17 cellular contexts compared by ENCODE assay signal in genomic region chr9:135344523-135344901, GRCh38.
DNase-seq lines count a peak whose midpoint lies in the region; ATAC-seq, FAIRE-seq and TF ChIP-seq lines count a peak whose summit lies in the region.
"Had no signal": no experiment of that assay in that cellular context is flagged by ENCODE, and none has a peak within 500 bp of the region (broad histone marks: within the 10 kb centered on the region; RNA-seq: fewer than 3 reads in every experiment).

No MANE protein-coding gene starts in this region.

- intact Hi-C loops in spleen (cut with DNase I; ENCODE audit: low total_unique reads), result loop anchor here (5.0 kb wide), 1 partner anchor 257 kb away; the partner anchor contains the start of gene OLFM1

- TF ChIP-seq POLR2A in spleen (IDR thresholded peaks at IDR 0.05), result no peak

- 73 to 88% (median 84%) methylated on average over 7 of the region's 7 CpGs for WGBS in spleen, 5 donors

- no peaks in the 10 kb centered on the region for H3K36me3 Mint-ChIP-seq in glutamatergic neuron (ENCODE audit: unreplicated experiment)
- no peaks in the 10 kb centered on the region for H3K36me3 Mint-ChIP-seq in type B pancreatic cell
- H3K36me3 Mint-ChIP-seq: CD8-positive, alpha-beta memory T cell had no signal

- TF ChIP-seq CTCF in D721Med (IDR thresholded peaks at IDR 0.05; ENCODE audit: insufficient read depth, missing control alignments) (peak; percentile 12), RWPE2 (IDR thresholded peaks at IDR 0.05; ENCODE audit: poor library complexity, severe bottlenecking) (no peak), glutamatergic neuron (IDR thresholded peaks at IDR 0.05; ENCODE audit: partially characterized antibody, unreplicated experiment) (no peak), spleen (IDR thresholded peaks at IDR 0.05 in 8 of 11, conservative IDR thresholded peaks at IDR 0.05 in 3 of 11) (no peak), type B pancreatic cell (conservative IDR thresholded peaks at IDR 0.05) (no peak)

- peaks cover 9% of the 10 kb centered on the region for H3K9me3 Mint-ChIP-seq in glutamatergic neuron (ENCODE audit: unreplicated experiment)
- H3K9me3 Mint-ChIP-seq in type B pancreatic cell, result no peaks in the 10 kb centered on the region
- H3K9me3 Mint-ChIP-seq: CD8-positive, alpha-beta memory T cell had no signal

- H3K4me1 ChIP-seq in RWPE2 (ENCODE audit: insufficient read depth, poor library complexity, severe bottlenecking) (no peaks in the 10 kb centered on the region), spleen (peaks cover 0 to 6% (median 2%) of the 10 kb centered on the region in 6 donors)
- H3K4me1 ChIP-seq: HAP-1 had no signal

- H3K27me3 Mint-ChIP-seq in glutamatergic neuron (ENCODE audit: unreplicated experiment) (peaks cover 3% of the 10 kb centered on the region), type B pancreatic cell (peaks cover 51% of the 10 kb centered on the region)

- FAIRE-seq in D721Med (lab: Jason Lieb, UNC), result no peak

- no peak overlapping the region for H3K27ac ChIP-seq in RWPE2 (ENCODE audit: poor library complexity, severe bottlenecking)
- no peak overlapping the region for H3K27ac ChIP-seq in spleen
- H3K27ac ChIP-seq: HL-60, RWPE1 had no signal

- H3K4me3 ChIP-seq in RWPE2 (ENCODE audit: severe bottlenecking) (no peak overlapping the region), spleen (no peak overlapping the region)
- H3K4me3 ChIP-seq: HAP-1 had no signal

- H3K4me1 Mint-ChIP-seq in glutamatergic neuron (ENCODE audit: low read depth, unreplicated experiment) (peaks cover 31% of the 10 kb centered on the region), type B pancreatic cell (ENCODE audit: unreplicated experiment) (peaks cover 8% of the 10 kb centered on the region)
- H3K4me1 Mint-ChIP-seq: CD8-positive, alpha-beta memory T cell had no signal

- H3K4me3 Mint-ChIP-seq in glutamatergic neuron (ENCODE audit: unreplicated experiment) (no peak overlapping the region), type B pancreatic cell (no peak overlapping the region)
- H3K4me3 Mint-ChIP-seq: CD8-positive, alpha-beta memory T cell had no signal

- H3K36me3 ChIP-seq in RWPE2 (ENCODE audit: low read depth), result no peaks in the 10 kb centered on the region
- H3K36me3 ChIP-seq in spleen, result no peaks in the 10 kb centered on the region
- H3K36me3 ChIP-seq: HAP-1 had no signal

- H3K27ac Mint-ChIP-seq in glutamatergic neuron (ENCODE audit: unreplicated experiment) (peak overlapping the region; percentile 38), type B pancreatic cell (no peak overlapping the region)
- H3K27ac Mint-ChIP-seq: CD8-positive, alpha-beta memory T cell had no signal

- H3K27me3 ChIP-seq in RWPE2 (ENCODE audit: insufficient read depth, poor library complexity, severe bottlenecking), result peaks cover 72% of the 10 kb centered on the region
- peaks cover 0 to 99% (median 31%) of the 10 kb centered on the region in 7 donors for H3K27me3 ChIP-seq in spleen (replicated peaks in 1 of 7)

- ATAC-seq in RWPE2 (ENCODE audit: low read depth), result no peak

- peak; percentile 90 for DNase-seq in D721Med (ENCODE audit: insufficient read length, low spot score)
- peak; percentile 35 for DNase-seq in RWPE2 (ENCODE audit: low spot score)
- no peak for DNase-seq in glutamatergic neuron
- peak; percentile 47 for DNase-seq in spleen
- no peak for DNase-seq in activated CD4-positive, alpha-beta T cell treated with anti-CD3 and anti-CD28 coated beads, Interleukin-2, amount 50 U/mL, for 4 hours
- no peak for DNase-seq in type B pancreatic cell (ENCODE audit: extremely low spot score, unreplicated experiment)
- DNase-seq in COR-L47 (lab: John Stamatoyannopoulos, UW), result no peak
- DNase-seq: GF-D8, NCI-H1048, NCI-H1417 treated with DMSO at 0.1 percent for 48 hours, NCI-H510A, SIG-M5 had no signal

- H3K9me3 ChIP-seq in RWPE2 (ENCODE audit: severe bottlenecking) (no peaks in the 10 kb centered on the region), spleen (no peaks in the 10 kb centered on the region)
- H3K9me3 ChIP-seq: HAP-1, SK-N-SH had no signal

Comparison
In these comparisons a context has a peak if more than half of its experiments do, and no peak if none do; other contexts are left out.
1. DNase-seq: peak in D721Med (single experiment), RWPE2 (single experiment) and spleen (single experiment); none in glutamatergic neuron (single experiment), activated CD4-positive, alpha-beta T cell treated with anti-CD3 and anti-CD28 coated beads, Interleukin-2, amount 50 U/mL, for 4 hours (0 of 2), type B pancreatic cell (single experiment) and COR-L47 (single experiment).